9 cellular contexts compared by ENCODE assay signal in the genomic region with DNA sequence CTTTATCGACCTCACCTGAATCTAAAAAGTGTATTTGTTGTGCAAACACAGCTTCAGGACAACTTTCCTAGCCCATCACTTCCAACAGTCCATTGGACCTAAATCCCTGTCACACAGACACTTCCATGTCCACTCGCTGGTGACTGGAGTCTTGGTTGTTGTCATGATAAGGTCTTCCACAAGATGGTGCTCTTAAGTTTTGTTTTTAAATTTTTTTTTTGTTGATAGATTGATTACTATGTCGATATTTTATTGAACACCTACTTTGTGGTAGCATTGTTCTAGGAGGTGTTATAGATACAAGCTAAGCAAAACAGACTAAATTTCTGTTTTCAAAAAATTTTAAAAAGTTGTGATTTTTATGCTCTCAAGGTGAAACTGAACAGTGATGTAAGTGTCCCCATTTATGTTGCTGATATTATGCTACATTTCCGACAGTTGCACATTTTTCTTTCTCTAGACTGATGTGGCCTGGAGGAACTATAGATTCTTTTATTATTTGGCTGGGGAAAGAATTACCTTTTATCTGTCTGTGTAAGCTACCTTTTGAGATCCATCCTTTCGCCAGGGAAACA. TPM values are rescaled to one million over a fixed set of nuclear protein-coding genes. Genes with fewer than 3 reads are reported as not detected.
DNase-seq lines count a peak whose midpoint lies in the region; ATAC-seq and TF ChIP-seq lines count a peak whose summit lies in the region.
"Had no signal": no experiment of that assay in that cellular context is flagged by ENCODE, and none has a peak within 500 bp of the region (broad histone marks: within the 10 kb centered on the region; RNA-seq: fewer than 3 reads in every experiment).

No MANE protein-coding gene starts in this region.

- no peak for TF ChIP-seq POLR2A in Peyer's patch (IDR thresholded peaks at IDR 0.05)

- peaks cover 43% of the 10 kb centered on the region for H3K27me3 Mint-ChIP-seq in activated T-cell treated with anti-CD3 and anti-CD28 coated beads, Interleukin-2, amount 50 U/mL, for 72 hours (ENCODE audit: low read depth)

- H3K27me3 ChIP-seq in Peyer's patch (no peaks in the 10 kb centered on the region), hepatocyte (peaks cover 21% of the 10 kb centered on the region)

- H3K9me2 ChIP-seq in hepatocyte (replicated peaks; ENCODE audit: insufficient read depth), result no peaks in the 10 kb centered on the region

- no peak overlapping the region for H3K27ac ChIP-seq in Peyer's patch
- H3K27ac ChIP-seq in hepatocyte, result no peak overlapping the region

- ATAC-seq in activated T-cell treated with anti-CD3 and anti-CD28 coated beads, Interleukin-2, amount 50 U/mL, for 72 hours (replicated peaks in 1 of 2), result no peak

- no peaks in the 10 kb centered on the region for H3K4me1 Mint-ChIP-seq in activated T-cell treated with anti-CD3 and anti-CD28 coated beads, Interleukin-2, amount 50 U/mL, for 72 hours (ENCODE audit: low read depth)

- no peaks in the 10 kb centered on the region for H4K20me1 ChIP-seq in hepatocyte (ENCODE audit: insufficient read depth, poor library complexity, severe bottlenecking)

- H2AFZ ChIP-seq in hepatocyte, result no peak overlapping the region

- H3K4me3 ChIP-seq in Peyer's patch (no peak overlapping the region), hepatocyte (no peak overlapping the region)

- TF ChIP-seq CTCF in AG09319 (IDR thresholded peaks at IDR 0.05; ENCODE audit: low read depth, low read length), result peak; percentile 51
- TF ChIP-seq CTCF in GM12872 (IDR thresholded peaks at IDR 0.05; ENCODE audit: insufficient read depth, low read depth, low read length), result peak; percentile 51
- peak in 4 of 6 experiments; percentile 31 to 44 (median 34) for TF ChIP-seq CTCF in Peyer's patch (IDR thresholded peaks at IDR 0.05)
- TF ChIP-seq CTCF in hepatocyte (IDR thresholded peaks at IDR 0.05; ENCODE audit: poor library complexity), result peak; percentile 64

- H3K4me1 ChIP-seq in Peyer's patch, result no peaks in the 10 kb centered on the region
- H3K4me1 ChIP-seq in hepatocyte (ENCODE audit: insufficient read depth), result peaks cover 8% of the 10 kb centered on the region

- H3K4me3 Mint-ChIP-seq in activated T-cell treated with anti-CD3 and anti-CD28 coated beads, Interleukin-2, amount 50 U/mL, for 72 hours, result no peak overlapping the region

- H3K27ac Mint-ChIP-seq in activated T-cell treated with anti-CD3 and anti-CD28 coated beads, Interleukin-2, amount 50 U/mL, for 72 hours, result no peak overlapping the region

- H3K36me3 ChIP-seq in Peyer's patch (no peaks in the 10 kb centered on the region), hepatocyte (replicated peaks; ENCODE audit: insufficient read depth, low read depth) (no peaks in the 10 kb centered on the region)

- no peaks in the 10 kb centered on the region for H3K79me2 ChIP-seq in hepatocyte

- no peaks in the 10 kb centered on the region for H3K9me3 ChIP-seq in Peyer's patch
- no peaks in the 10 kb centered on the region for H3K9me3 ChIP-seq in hepatocyte (ENCODE audit: low read depth)

- H3K4me2 ChIP-seq in hepatocyte, result no peak overlapping the region

- DNase-seq in AG09319 (ENCODE audit: extremely low read depth, low read depth) (no peak), Peyer's patch (no peak), hepatocyte (ENCODE audit: low spot score) (no peak), SHP77 treated with DMSO at 0.1 percent for 48 hours (lab: John Stamatoyannopoulos, UW) (no peak), COLO668 (lab: John Stamatoyannopoulos, UW; ENCODE audit: unreplicated experiment) (no peak), mucosa of gallbladder (ENCODE audit: low spot score) (no peak)
- DNase-seq in activated T-cell treated with anti-CD3 and anti-CD28 coated beads, Interleukin-2, amount 50 U/mL, for 72 hours, result no peak
- DNase-seq: activated naive CD4-positive, alpha-beta T cell treated with Interleukin-2 at 50 U/mL for 16 hours had no signal

- WGBS in hepatocyte (ENCODE audit: low lambda C conversion rate, missing lambda C conversion rate), result 48% methylated on average over 5 of the region's 5 CpGs

- no peaks in the 10 kb centered on the region for H3K36me3 Mint-ChIP-seq in activated T-cell treated with anti-CD3 and anti-CD28 coated beads, Interleukin-2, amount 50 U/mL, for 72 hours (ENCODE audit: insufficient read depth in 2 of 2)

- H3K9me3 Mint-ChIP-seq in activated T-cell treated with anti-CD3 and anti-CD28 coated beads, Interleukin-2, amount 50 U/mL, for 72 hours, result peaks cover 0 to 1% of the 10 kb centered on the region in 2 donors

RNA-seq across cellular contexts. Expression of a gene that starts 8.1 kb away (rescaled TPM):
- total RNA-seq in Peyer's patch, result not detected
- not detected in 2 replicates for total RNA-seq in hepatocyte
- 0.52 and 0.96 TPM in 2 replicates for polyA plus RNA-seq in hepatocyte
- total RNA-seq in mucosa of gallbladder, result not detected
- total RNA-seq in activated T-cell treated with anti-CD3 and anti-CD28 coated beads, Interleukin-2, amount 50 U/mL, for 72 hours, result not detected
